10 cellular contexts compared by ENCODE assay signal in genomic region chr17:2852211-2852610, GRCh38. TPM values are rescaled to one million over a fixed set of nuclear protein-coding genes. Genes with fewer than 3 reads are reported as not detected.
DNase-seq lines count a peak whose midpoint lies in the region; ATAC-seq and TF ChIP-seq lines count a peak whose summit lies in the region.
"Had no signal": no experiment of that assay in that cellular context is flagged by ENCODE, and none has a peak within 500 bp of the region (broad histone marks: within the 10 kb centered on the region; RNA-seq: fewer than 3 reads in every experiment).

No MANE protein-coding gene starts in this region.

- H3K27ac Mint-ChIP-seq in activated T-cell treated with anti-CD3 and anti-CD28 coated beads, Interleukin-2, amount 50 U/mL, for 72 hours: no peak overlapping the region
- H3K27ac Mint-ChIP-seq in chondrocyte (ENCODE audit: unreplicated experiment): no peak overlapping the region
- no peak overlapping the region for H3K27ac Mint-ChIP-seq in stimulated activated naive B cell treated with anti-CD40 and anti-IgM and Interleukin-4, amounts not matched to agents 10 μg/mL and 1 μg/mL and 100 μg/mL, for 72 hours

- H3K4me3 Mint-ChIP-seq in activated T-cell treated with anti-CD3 and anti-CD28 coated beads, Interleukin-2, amount 50 U/mL, for 72 hours: peak overlapping the region; percentile 47 to 55
- H3K4me3 Mint-ChIP-seq in chondrocyte (ENCODE audit: unreplicated experiment): peak overlapping the region; percentile 54
- H3K4me3 Mint-ChIP-seq in stimulated activated naive B cell treated with anti-CD40 and anti-IgM and Interleukin-4, amounts not matched to agents 10 μg/mL and 1 μg/mL and 100 μg/mL, for 72 hours: peak overlapping the region in 1 of 2 donors; percentile 30

- H3K4me1 Mint-ChIP-seq in activated T-cell treated with anti-CD3 and anti-CD28 coated beads, Interleukin-2, amount 50 U/mL, for 72 hours (ENCODE audit: low read depth): peaks cover 31% of the 10 kb centered on the region
- peaks cover 28% of the 10 kb centered on the region for H3K4me1 Mint-ChIP-seq in chondrocyte (ENCODE audit: low read depth)
- peaks cover 23 to 32% of the 10 kb centered on the region in 2 donors for H3K4me1 Mint-ChIP-seq in stimulated activated naive B cell treated with anti-CD40 and anti-IgM and Interleukin-4, amounts not matched to agents 10 μg/mL and 1 μg/mL and 100 μg/mL, for 72 hours

- H3K4me3 ChIP-seq in Jurkat, Clone E6-1 (ENCODE audit: low read length): peak overlapping the region; percentile 3; the same call in 1 of the 2 replicates
- H3K4me3 ChIP-seq: SK-N-MC had no signal

- ATAC-seq in activated T-cell treated with anti-CD3 and anti-CD28 coated beads, Interleukin-2, amount 50 U/mL, for 72 hours (replicated peaks in 1 of 2): no peak
- no peak for ATAC-seq in stimulated activated naive B cell treated with anti-CD40 and anti-IgM and Interleukin-4, amounts not matched to agents 10 μg/mL and 1 μg/mL and 100 μg/mL, for 72 hours (replicated peaks)

- TF ChIP-seq CTCF in chondrocyte (IDR thresholded peaks at IDR 0.05) (no peak), GM10266 (IDR thresholded peaks at IDR 0.05; ENCODE audit: control insufficient read depth, insufficient read depth, low read depth, missing control alignments) (no peak)

- DNase-seq in activated T-cell treated with anti-CD3 and anti-CD28 coated beads, Interleukin-2, amount 50 U/mL, for 72 hours: no peak
- no peak for DNase-seq in activated T-cell treated with anti-CD3 and anti-CD28 coated beads, Interleukin-2, amount 50 U/mL, for 48 hours
- peak; percentile 73 for DNase-seq in Jurkat, Clone E6-1 (ENCODE audit: low read depth, low spot score)
- DNase-seq in chondrocyte (ENCODE audit: low spot score) (no peak), retina (peak; percentile 31), GM10266 (ENCODE audit: extremely low spot score) (no peak), SIG-M5 (lab: John Stamatoyannopoulos, UW) (no peak)
- no peak for DNase-seq in stimulated activated naive B cell treated with anti-CD40 and anti-IgM and Interleukin-4, amounts not matched to agents 10 μg/mL and 1 μg/mL and 100 μg/mL, for 72 hours
- DNase-seq: activated CD8-positive, alpha-beta memory T cell treated with anti-CD3 and anti-CD28 coated beads, Interleukin-2, amount 50 U/mL, for 48 hours had no signal

- no peaks in the 10 kb centered on the region for H3K36me3 Mint-ChIP-seq in activated T-cell treated with anti-CD3 and anti-CD28 coated beads, Interleukin-2, amount 50 U/mL, for 72 hours (ENCODE audit: insufficient read depth in 2 of 2)
- H3K36me3 Mint-ChIP-seq in chondrocyte (ENCODE audit: low read depth): no peaks in the 10 kb centered on the region
- H3K36me3 Mint-ChIP-seq in stimulated activated naive B cell treated with anti-CD40 and anti-IgM and Interleukin-4, amounts not matched to agents 10 μg/mL and 1 μg/mL and 100 μg/mL, for 72 hours: no peaks in the 10 kb centered on the region

- no peaks in the 10 kb centered on the region for H3K9me3 Mint-ChIP-seq in activated T-cell treated with anti-CD3 and anti-CD28 coated beads, Interleukin-2, amount 50 U/mL, for 72 hours
- no peaks in the 10 kb centered on the region for H3K9me3 Mint-ChIP-seq in chondrocyte (ENCODE audit: low read depth)
- no peaks in the 10 kb centered on the region for H3K9me3 Mint-ChIP-seq in stimulated activated naive B cell treated with anti-CD40 and anti-IgM and Interleukin-4, amounts not matched to agents 10 μg/mL and 1 μg/mL and 100 μg/mL, for 72 hours

- H3K27me3 Mint-ChIP-seq in activated T-cell treated with anti-CD3 and anti-CD28 coated beads, Interleukin-2, amount 50 U/mL, for 72 hours (ENCODE audit: low read depth): peaks cover 41% of the 10 kb centered on the region
- H3K27me3 Mint-ChIP-seq in chondrocyte (ENCODE audit: low read depth): peaks cover 7% of the 10 kb centered on the region
- peaks cover 56 to 70% of the 10 kb centered on the region in 2 donors for H3K27me3 Mint-ChIP-seq in stimulated activated naive B cell treated with anti-CD40 and anti-IgM and Interleukin-4, amounts not matched to agents 10 μg/mL and 1 μg/mL and 100 μg/mL, for 72 hours

RNA-seq across cellular contexts. Expression of gene RAP1GAP2, which starts 56.0 kb away (rescaled TPM):
- total RNA-seq in activated T-cell treated with anti-CD3 and anti-CD28 coated beads, Interleukin-2, amount 50 U/mL, for 72 hours: 1 to 10 TPM in 1 of 2 donors, under 1 TPM in 1; 0.50 to 3.1 TPM
- polyA plus RNA-seq in Jurkat, Clone E6-1 (2012; ENCODE audit: insufficient read depth, insufficient read length): 8.0 TPM
- 3.3 to 5.5 TPM (median 3.4 TPM) in 3 replicates for total RNA-seq in chondrocyte

Comparison
In these comparisons a context has a peak if more than half of its experiments do, and no peak if none do; other contexts are left out.
1. DNase-seq: peak in Jurkat, Clone E6-1 (single experiment) and retina (single experiment); none in activated T-cell treated with anti-CD3 and anti-CD28 coated beads, Interleukin-2, amount 50 U/mL, for 72 hours (0 of 2), activated T-cell treated with anti-CD3 and anti-CD28 coated beads, Interleukin-2, amount 50 U/mL, for 48 hours (0 of 2), chondrocyte (single experiment), stimulated activated naive B cell treated with anti-CD40 and anti-IgM and Interleukin-4, amounts not matched to agents 10 μg/mL and 1 μg/mL and 100 μg/mL, for 72 hours (single experiment), GM10266 (single experiment) and SIG-M5 (single experiment).